In the genomic region with DNA sequence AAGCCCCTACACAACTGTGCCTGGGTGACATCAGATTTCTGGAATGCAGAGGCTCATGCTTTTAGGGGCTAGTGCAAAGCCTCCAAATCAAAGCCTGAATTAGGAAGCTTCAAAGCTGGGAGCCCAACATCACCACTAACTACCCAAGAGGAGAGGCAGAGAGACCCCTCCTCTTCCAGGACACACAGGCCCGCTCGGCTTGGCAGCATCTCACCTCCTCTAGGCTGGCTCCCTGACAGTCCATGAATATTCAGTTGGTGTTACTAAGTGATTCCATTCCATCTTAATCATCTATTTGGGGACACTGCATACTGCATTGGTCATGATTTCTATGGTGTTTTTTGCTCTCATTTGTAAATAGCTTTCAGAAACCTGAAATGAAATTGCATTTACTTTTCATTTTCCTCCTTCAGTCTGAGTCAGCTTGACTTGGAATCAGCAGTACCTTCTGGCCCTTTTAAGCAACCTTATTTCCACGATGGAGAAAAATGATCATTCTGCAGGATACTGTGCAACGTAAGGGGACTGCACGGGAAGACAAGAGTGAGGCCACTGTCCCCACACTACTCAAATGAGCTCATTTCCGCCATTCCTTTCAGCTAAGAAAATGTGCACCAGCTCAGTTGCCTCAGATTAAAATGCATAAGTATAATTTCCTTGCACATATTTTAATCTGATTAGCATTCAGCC, we compare ENCODE assay signal across 17 cellular contexts.
A peak's percentile ranks its signal among the peaks of the same experiment; 100 is the strongest.
DNase-seq lines count a peak whose midpoint lies in the region; ATAC-seq, FAIRE-seq and TF ChIP-seq lines count a peak whose summit lies in the region.
"Had no signal": no experiment of that assay in that cellular context is flagged by ENCODE, and none has a peak within 500 bp of the region (broad histone marks: within the 10 kb centered on the region; RNA-seq: fewer than 3 reads in every experiment).

No MANE protein-coding gene starts in this region.

- no peak overlapping the region for H3K9ac ChIP-seq in HepG2 (ENCODE audit: insufficient read depth, low read depth, low read length)
- no peak overlapping the region for H3K9ac ChIP-seq in GM12878 (ENCODE audit: control insufficient read depth, insufficient read depth, low read length)

- CTCF ChIA-PET in HepG2 (lab: Yijun Ruan, JAX; ENCODE audit: low intra/inter-chr PET ratio, low total read pairs) (no interaction called here), GM12878 (lab: Yijun Ruan, JAX) (interaction anchor here (0.7 to 1.2 kb wide), 3 partner anchors 24 to 239 kb away, joined by 3 to 6 read pairs (median 4); no protein-coding TSS in a partner anchor)

- H3K4me3 ChIP-seq in HepG2 (replicated peaks in 1 of 3; ENCODE audit: insufficient read depth in 1 of 3, low read depth in 2 of 3, low read length in 3 of 3) (no peak overlapping the region; a peak in 1 of 6 replicates), right lobe of liver (no peak overlapping the region), GM12878 (0 out of 2 replicates have a peak overlapping the region, but pooled peaks have one; percentile 14), spleen (no peak overlapping the region)
- H3K4me3 ChIP-seq: adrenal gland had no signal

- peak; percentile 34 for ATAC-seq in HepG2
- no peak for ATAC-seq in right lobe of liver
- ATAC-seq in HG03378 (IDR thresholded peaks at IDR 0.05; ENCODE audit: unreplicated experiment), result peak; percentile 44
- peak; percentile 72 for ATAC-seq in GM12878
- no peak for ATAC-seq in GM21528 (IDR thresholded peaks at IDR 0.05; ENCODE audit: low FRiP score, unreplicated experiment)
- ATAC-seq: Panc1 had no signal

- no peak for TF ChIP-seq EP300 in HepG2 (IDR thresholded peaks at IDR 0.05; ENCODE audit: low read depth in 2 of 2, low read length in 2 of 2)
- TF ChIP-seq EP300 in HepG2 (CRISPR knock-in tag; IDR thresholded peaks at IDR 0.05; ENCODE audit: borderline replicate concordance), result no peak
- TF ChIP-seq EP300 in GM12878 (IDR thresholded peaks at IDR 0.05; ENCODE audit: borderline replicate concordance in 1 of 2, control insufficient read depth in 1 of 2, low read depth in 2 of 2, low read length in 2 of 2), result no peak

- FAIRE-seq in HepG2 (lab: Jason Lieb, UNC) (no peak), GM12878 (lab: Jason Lieb, UNC) (no peak)

- H3K4me2 ChIP-seq in HepG2 (ENCODE audit: low read depth, low read length) (peak overlapping the region; percentile 52; the same call in 1 of the 2 replicates), GM12878 (ENCODE audit: control insufficient read depth, insufficient read depth) (peak overlapping the region; percentile 47; the same call in 1 of the 2 replicates)

- TF ChIP-seq RAD21 in HepG2 (CRISPR knock-in tag; IDR thresholded peaks at IDR 0.05), result no peak
- TF ChIP-seq RAD21 in GM12878 (IDR thresholded peaks at IDR 0.05; ENCODE audit: insufficient read depth, low read depth, low read length), result no peak

- H3K36me3 ChIP-seq in HepG2 (replicated peaks in 1 of 2; ENCODE audit: control insufficient read depth in 1 of 2, insufficient read depth in 2 of 2, low read length in 2 of 2) (no peaks in the 10 kb centered on the region), right lobe of liver (no peaks in the 10 kb centered on the region), GM12878 (ENCODE audit: control insufficient read depth in 2 of 2, insufficient read depth in 2 of 2, low read length in 1 of 2) (no peaks in the 10 kb centered on the region), spleen (no peaks in the 10 kb centered on the region)
- H3K36me3 ChIP-seq: adrenal gland had no signal

- TF ChIP-seq POLR2A in HepG2 (IDR thresholded peaks at IDR 0.05; ENCODE audit: insufficient read depth in 1 of 2, low read depth in 2 of 2, low read length in 2 of 2), result no peak
- no peak for TF ChIP-seq POLR2A in right lobe of liver (IDR thresholded peaks at IDR 0.05)
- no peak for TF ChIP-seq POLR2A in GM12878 (IDR thresholded peaks at IDR 0.05; ENCODE audit: low read depth, low read length)
- no peak for TF ChIP-seq POLR2A in spleen (IDR thresholded peaks at IDR 0.05)

- peak overlapping the region; percentile 60 for H3K27ac ChIP-seq in HepG2 (ENCODE audit: extremely low read length, insufficient read depth, low read length)
- H3K27ac ChIP-seq in right lobe of liver, result no peak overlapping the region
- H3K27ac ChIP-seq in GM12878 (ENCODE audit: control insufficient read depth, insufficient read depth), result peak overlapping the region; percentile 33
- no peak overlapping the region for H3K27ac ChIP-seq in spleen
- H3K27ac ChIP-seq: 22Rv1, adrenal gland had no signal

- H3K9me3 ChIP-seq in HepG2 (ENCODE audit: low read length), result peaks cover 9% of the 10 kb centered on the region; the same call in 1 of the 2 replicates
- no peaks in the 10 kb centered on the region for H3K9me3 ChIP-seq in right lobe of liver
- H3K9me3 ChIP-seq in GM12878 (replicated peaks; ENCODE audit: control insufficient read depth, insufficient read depth, low read length), result no peaks in the 10 kb centered on the region; the same call in 2 of the 3 replicates
- peaks cover 0 to 14% (median 0%) of the 10 kb centered on the region in 8 donors for H3K9me3 ChIP-seq in spleen
- H3K9me3 ChIP-seq: adrenal gland had no signal

- H3K79me2 ChIP-seq in HepG2 (ENCODE audit: insufficient read depth, low read length), result no peaks in the 10 kb centered on the region
- no peaks in the 10 kb centered on the region for H3K79me2 ChIP-seq in GM12878 (ENCODE audit: control insufficient read depth, insufficient read depth, low read length)

- 93% methylated on average over 6 of the region's 6 CpGs for WGBS in HepG2 (ENCODE audit: low lambda C conversion rate)
- 90% methylated on average over 4 of the region's 6 CpGs for WGBS in right lobe of liver (ENCODE audit: insufficient coverage, low coverage, low lambda C conversion rate, missing lambda C conversion rate)
- WGBS in GM12878 (ENCODE audit: insufficient coverage, insufficient replicate concordance, low lambda C conversion rate, missing lambda C conversion rate), result 34% methylated on average over 6 of the region's 6 CpGs
- 81 to 88% (median 84%) methylated on average over 6 of the region's 6 CpGs for WGBS in spleen, 5 donors

- no peaks in the 10 kb centered on the region for H3K27me3 ChIP-seq in HepG2 (ENCODE audit: control insufficient read depth in 1 of 2, insufficient read depth in 2 of 2, low read length in 2 of 2)
- H3K27me3 ChIP-seq in right lobe of liver, result no peaks in the 10 kb centered on the region
- H3K27me3 ChIP-seq in GM12878 (replicated peaks in 1 of 2; ENCODE audit: control insufficient read depth in 2 of 2, insufficient read depth in 2 of 2, low read length in 1 of 2), result no peaks in the 10 kb centered on the region
- no peaks in the 10 kb centered on the region for H3K27me3 ChIP-seq in spleen (replicated peaks in 1 of 7)
- H3K27me3 ChIP-seq: adrenal gland had no signal

- RAD21 ChIA-PET in GM12878 (lab: Charles Lee; ENCODE audit: unreplicated experiment), result no interaction called here

- no peaks in the 10 kb centered on the region for H4K20me1 ChIP-seq in HepG2 (ENCODE audit: insufficient read depth, low read length)
- no peaks in the 10 kb centered on the region for H4K20me1 ChIP-seq in GM12878 (ENCODE audit: control insufficient read depth, insufficient read depth)

- POLR2A ChIA-PET in HepG2 (lab: Yijun Ruan, JAX) (interaction anchor here (2.2 to 4.0 kb wide), 2 partner anchors 18 to 26 kb away, joined by 6 to 20 read pairs; no protein-coding TSS in a partner anchor), GM12878 (lab: Charles Lee) (no interaction called here)

- peaks cover 54% of the 10 kb centered on the region for H3K4me1 ChIP-seq in HepG2 (ENCODE audit: insufficient read depth, low read length)
- no peaks in the 10 kb centered on the region for H3K4me1 ChIP-seq in right lobe of liver
- H3K4me1 ChIP-seq in GM12878 (ENCODE audit: control insufficient read depth, insufficient read depth, low read length), result peaks cover 10% of the 10 kb centered on the region
- no peaks in the 10 kb centered on the region for H3K4me1 ChIP-seq in spleen
- H3K4me1 ChIP-seq: adrenal gland had no signal

- TF ChIP-seq CTCF in HepG2 (CRISPR knock-in tag; IDR thresholded peaks at IDR 0.05), result no peak
- no peak for TF ChIP-seq CTCF in right lobe of liver (IDR thresholded peaks at IDR 0.05)
- TF ChIP-seq CTCF in GM12878 (IDR thresholded peaks at IDR 0.05 in 2 of 3, conservative IDR thresholded peaks at IDR 0.05 in 1 of 3; ENCODE audit: control insufficient read depth in 2 of 3, extremely low read depth in 1 of 3, insufficient read depth in 1 of 3, low read depth in 3 of 3, low read length in 3 of 3), result no peak
- TF ChIP-seq CTCF in spleen (IDR thresholded peaks at IDR 0.05 in 8 of 11, conservative IDR thresholded peaks at IDR 0.05 in 3 of 11), result no peak

- no peak overlapping the region for H2AFZ ChIP-seq in HepG2 (ENCODE audit: low read length)
- peak overlapping the region; percentile 54 for H2AFZ ChIP-seq in GM12878 (ENCODE audit: control insufficient read depth, low read depth, low read length)

- in situ Hi-C loops in HepG2 (cut with HindIII; ENCODE audit: extremely low pct_ligation_motif_present, low pct_unique_long_range_greater_than_20kb) (no loop called here), GM12878 (cut with MboI) (no loop called here)

- DNase-seq in HepG2 (ENCODE audit: low spot score), result no peak
- no peak for DNase-seq in right lobe of liver
- no peak for DNase-seq in GM12878 (ENCODE audit: low read depth, low spot score)
- no peak for DNase-seq in COR-L47 (lab: John Stamatoyannopoulos, UW)
- no peak for DNase-seq in NCI-H2196 (lab: John Stamatoyannopoulos, UW; ENCODE audit: unreplicated experiment)
- DNase-seq in spleen, result no peak
- DNase-seq: activated CD4-positive, alpha-beta T cell treated with anti-CD3 and anti-CD28 coated beads for 1 hour; activated T-cell treated with anti-CD3 and anti-CD28 coated beads for 4 hours; adrenal gland; dermis blood vessel endothelial cell; NCI-H1092; NCI-H446; substantia nigra had no signal

- SMC1A ChIA-PET in GM12878 (lab: Charles Lee; ENCODE audit: uncharacterized antibody, unreplicated experiment), result interaction anchor here (0.5 to 1.8 kb wide), 7 partner anchors 33 to 1361 kb away, joined by 3 to 6 read pairs (median 3); no protein-coding TSS in a partner anchor

- BruUV-seq in HepG2 (replicated peaks; lab: Mats Ljungman, UMichigan) (no TSS peak), GM12878 (replicated peaks; lab: Mats Ljungman, UMichigan) (no TSS peak)

- intact Hi-C loops in HepG2 (cut with micrococcal nuclease; ENCODE audit: unreplicated experiment), result no loop called here
- intact Hi-C loops in right lobe of liver (cut with DNase I), result no loop called here
- intact Hi-C loops in GM12878 (cut with micrococcal nuclease; ENCODE audit: unreplicated experiment), result no loop called here
- intact Hi-C loops in spleen (cut with DNase I; ENCODE audit: low total_unique reads), result no loop called here

TF ChIP-seq in HepG2, 621 proteins besides CTCF, POLR2A, EP300 and RAD21:
- TF ChIP-seq ZNF567 (CRISPR knock-in tag; IDR thresholded peaks at IDR 0.05; ENCODE audit: borderline replicate concordance), result no peak

TF ChIP-seq in GM12878, 131 proteins besides CTCF, POLR2A, EP300 and RAD21 (continues in another document):
- TF ChIP-seq BRCA1 (IDR thresholded peaks at IDR 0.05; ENCODE audit: low read depth, low read length), result no peak
- TF ChIP-seq GABPA (IDR thresholded peaks at IDR 0.05; ENCODE audit: low read depth), result peak; percentile 63
- no peak for TF ChIP-seq JUND (IDR thresholded peaks at IDR 0.05; ENCODE audit: low read depth, low read length)
- no peak for TF ChIP-seq ESRRA (IDR thresholded peaks at IDR 0.05; ENCODE audit: low read length)
- no peak for TF ChIP-seq HDGF (IDR thresholded peaks at IDR 0.05)
- no peak for TF ChIP-seq TBL1XR1 (IDR thresholded peaks at IDR 0.05; ENCODE audit: low read depth, low read length)

Comparison
In these comparisons a context has a peak if more than half of its experiments do, and no peak if none do; other contexts are left out.
1. ATAC-seq: peak in HepG2 (single experiment), HG03378 (single experiment) and GM12878 (single experiment); none in right lobe of liver (0 of 4) and GM21528 (single experiment).
2. H3K27ac ChIP-seq: peak in HepG2 (single experiment) and GM12878 (single experiment); none in right lobe of liver (0 of 3) and spleen (0 of 8).
3. Of the 75 proteins assayed by ChIP-seq in both HepG2 and GM12878: peak only in HepG2: none; only in GM12878: CREB1, CREM, EED and GABPA; in both: none; in neither: 71.